11 cellular contexts compared by ENCODE assay signal in the genomic region with DNA sequence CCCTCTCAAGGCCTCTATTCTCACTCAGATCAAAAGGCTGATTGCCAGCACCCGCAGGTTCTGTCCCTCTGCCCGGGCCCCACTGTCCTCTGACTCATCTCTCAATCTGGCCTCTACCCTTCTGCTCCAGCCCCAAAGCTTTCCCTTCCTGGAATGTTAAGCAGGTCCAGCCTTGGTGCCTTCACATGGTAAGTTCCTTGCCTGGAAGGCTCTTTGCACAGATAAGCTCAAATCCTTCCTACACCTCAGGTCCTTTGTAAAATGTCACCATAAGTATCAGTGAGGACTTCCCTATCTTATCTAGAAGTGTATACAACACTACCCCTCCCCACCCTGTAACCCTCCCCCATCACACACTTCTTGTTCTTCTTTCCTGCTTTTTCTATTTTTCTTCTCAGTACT. TPM values are rescaled to one million over a fixed set of nuclear protein-coding genes. Genes with fewer than 3 reads are reported as not detected.
DNase-seq lines count a peak whose midpoint lies in the region; ATAC-seq, FAIRE-seq and TF ChIP-seq lines count a peak whose summit lies in the region.
"Had no signal": no experiment of that assay in that cellular context is flagged by ENCODE, and none has a peak within 500 bp of the region (broad histone marks: within the 10 kb centered on the region; RNA-seq: fewer than 3 reads in every experiment).

No MANE protein-coding gene starts in this region.

- no peak for TF ChIP-seq EP300 in A549 (IDR thresholded peaks at IDR 0.05)

- no peak overlapping the region for H3K4me3 ChIP-seq in A549
- H3K4me3 ChIP-seq: thyroid gland had no signal

- POLR2A ChIA-PET in A549 (lab: Yijun Ruan, JAX): no interaction called here

- H3K9me3 ChIP-seq in A549: no peaks in the 10 kb centered on the region
- H3K9me3 ChIP-seq: thyroid gland had no signal

- DNase-seq in A549 (ENCODE audit: low read depth in 1 of 2, low spot score in 1 of 2): no peak
- DNase-seq in HTR-8/SVneo (ENCODE audit: insufficient read length, low spot score): peak; percentile 63
- DNase-seq in epidermal melanocyte (ENCODE audit: insufficient read length, low spot score): peak; percentile 26
- no peak for DNase-seq in activated CD4-positive, alpha-beta T cell treated with anti-CD3 and anti-CD28 coated beads for 4 hours
- no peak for DNase-seq in cortex of kidney (lab: John Stamatoyannopoulos, UW)
- DNase-seq: effector CD8-positive, alpha-beta T cell; NCI-H1105; thyroid gland had no signal

- no peak for TF ChIP-seq RAD21 in A549 (conservative IDR thresholded peaks at IDR 0.05 in 1 of 2, IDR thresholded peaks at IDR 0.05 in 1 of 2)

- TF ChIP-seq CTCF in A549 (IDR thresholded peaks at IDR 0.05): no peak

- ATAC-seq in A549: peak; percentile 62 to 70; a peak in 4 of 6 replicates
- ATAC-seq in HG03095 (IDR thresholded peaks at IDR 0.05; ENCODE audit: unreplicated experiment): no peak
- ATAC-seq: Right ventricle myocardium inferior had no signal

- CTCF ChIA-PET in A549 (lab: Yijun Ruan, JAX): interaction anchor here (0.6 to 1.6 kb wide), 4 partner anchors 12 to 1721 kb away, joined by 3 to 4 read pairs (median 4); a partner anchor contains a TSS

- H3K4me2 ChIP-seq in A549: no peak overlapping the region

- no peak overlapping the region for H3K27ac ChIP-seq in A549
- H3K27ac ChIP-seq: C4-2B, thyroid gland had no signal

- H3K4me1 ChIP-seq in A549: peaks cover 13% of the 10 kb centered on the region

- 22% methylated on average over 2 of the region's 2 CpGs for WGBS in A549 (ENCODE audit: missing lambda C conversion rate)

- TF ChIP-seq POLR2A in A549 (IDR thresholded peaks at IDR 0.05; ENCODE audit: low read length): no peak

- FAIRE-seq in A549 (lab: Jason Lieb, UNC) (no peak), HTR-8/SVneo (lab: Jason Lieb, UNC) (peak; percentile 74)

TF ChIP-seq in A549, 52 proteins besides CTCF, POLR2A, EP300 and RAD21:
- TF ChIP-seq, protein P1, sequence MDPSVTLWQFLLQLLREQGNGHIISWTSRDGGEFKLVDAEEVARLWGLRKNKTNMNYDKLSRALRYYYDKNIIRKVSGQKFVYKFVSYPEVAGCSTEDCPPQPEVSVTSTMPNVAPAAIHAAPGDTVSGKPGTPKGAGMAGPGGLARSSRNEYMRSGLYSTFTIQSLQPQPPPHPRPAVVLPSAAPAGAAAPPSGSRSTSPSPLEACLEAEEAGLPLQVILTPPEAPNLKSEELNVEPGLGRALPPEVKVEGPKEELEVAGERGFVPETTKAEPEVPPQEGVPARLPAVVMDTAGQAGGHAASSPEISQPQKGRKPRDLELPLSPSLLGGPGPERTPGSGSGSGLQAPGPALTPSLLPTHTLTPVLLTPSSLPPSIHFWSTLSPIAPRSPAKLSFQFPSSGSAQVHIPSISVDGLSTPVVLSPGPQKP (IDR thresholded peaks at IDR 0.05; ENCODE audit: low read depth, low read length): no peak
- TF ChIP-seq CBX2 (IDR thresholded peaks at IDR 0.05; ENCODE audit: borderline replicate concordance, low read depth) (no peak), RNF2 (IDR thresholded peaks at IDR 0.05; ENCODE audit: borderline replicate concordance, low read depth) (no peak), FOSL2 (IDR thresholded peaks at IDR 0.05) (no peak), FOSL2 (CRISPR knock-in tag; IDR thresholded peaks at IDR 0.05) (no peak), NPAS2 (CRISPR knock-in tag; IDR thresholded peaks at IDR 0.05; ENCODE audit: borderline replicate concordance) (no peak)

RNA-seq across cellular contexts. Expression of a gene that starts 22.2 kb away (rescaled TPM):
- 52.0 and 53.4 TPM in 2 replicates for polyA plus RNA-seq in A549 (2011; rRNA removed)
- 30.7 and 41.5 TPM in 2 replicates for polyA plus RNA-seq in A549 (2012; cell fraction: cytosol; rRNA removed)
- polyA plus RNA-seq in A549 (2012; cell fraction: nucleus; rRNA removed): 32.5 and 43.6 TPM in 2 replicates
- polyA plus RNA-seq in A549 (2017; fragmentation: RNase III; extraction: RNeasy Plus Mini Kit Qiagen cat#74134 plus additional on column Dnase treatment): 27.4 to 43.0 TPM (median 42.8 TPM) in 3 replicates
- polyA minus RNA-seq in A549 (2011; rRNA and poly(A)+ RNA removed): 56.4 and 58.2 TPM in 2 replicates

RNA-seq across cellular contexts. Expression of a gene that starts 25.3 kb away (rescaled TPM):
- 92.0 and 96.7 TPM in 2 replicates for polyA plus RNA-seq in A549 (2011; rRNA removed)
- polyA plus RNA-seq in A549 (2012; cell fraction: cytosol; rRNA removed): 70.5 and 89.3 TPM in 2 replicates
- 40.5 and 53.4 TPM in 2 replicates for polyA plus RNA-seq in A549 (2012; cell fraction: nucleus; rRNA removed)
- 65.7 to 78.2 TPM (median 67.9 TPM) in 3 replicates for polyA plus RNA-seq in A549 (2017; fragmentation: RNase III; extraction: RNeasy Plus Mini Kit Qiagen cat#74134 plus additional on column Dnase treatment)
- polyA minus RNA-seq in A549 (2011; rRNA and poly(A)+ RNA removed): 47.0 and 54.0 TPM in 2 replicates

RNA-seq across cellular contexts. Expression of a gene that starts 25.6 kb away (rescaled TPM):
- 296 and 297 TPM in 2 replicates for polyA plus RNA-seq in A549 (2011; rRNA removed)
- polyA plus RNA-seq in A549 (2012; cell fraction: cytosol; rRNA removed): 618 and 641 TPM in 2 replicates
- polyA plus RNA-seq in A549 (2012; cell fraction: nucleus; rRNA removed): 611 and 629 TPM in 2 replicates
- polyA plus RNA-seq in A549 (2017; fragmentation: RNase III; extraction: RNeasy Plus Mini Kit Qiagen cat#74134 plus additional on column Dnase treatment): 292 to 313 TPM (median 293 TPM) in 3 replicates
- polyA minus RNA-seq in A549 (2011; rRNA and poly(A)+ RNA removed): 232 and 240 TPM in 2 replicates

RNA-seq across cellular contexts. Expression of a gene that starts 44.9 kb away (rescaled TPM):
- polyA plus RNA-seq in A549 (2011; rRNA removed): 18.9 and 29.0 TPM in 2 replicates
- 29.3 and 29.7 TPM in 2 replicates for polyA plus RNA-seq in A549 (2012; cell fraction: cytosol; rRNA removed)
- 53.2 and 54.2 TPM in 2 replicates for polyA plus RNA-seq in A549 (2012; cell fraction: nucleus; rRNA removed)
- polyA plus RNA-seq in A549 (2017; fragmentation: RNase III; extraction: RNeasy Plus Mini Kit Qiagen cat#74134 plus additional on column Dnase treatment): 14.2 to 17.1 TPM (median 15.1 TPM) in 3 replicates
- polyA minus RNA-seq in A549 (2011; rRNA and poly(A)+ RNA removed): 17.7 and 25.4 TPM in 2 replicates

RNA-seq across cellular contexts. Expression of a gene that starts 52.2 kb away (rescaled TPM):
- polyA plus RNA-seq in A549 (2011; rRNA removed): 466 and 493 TPM in 2 replicates
- 958 and 1,062 TPM in 2 replicates for polyA plus RNA-seq in A549 (2012; cell fraction: cytosol; rRNA removed)
- polyA plus RNA-seq in A549 (2012; cell fraction: nucleus; rRNA removed): 535 and 597 TPM in 2 replicates
- polyA plus RNA-seq in A549 (2017; fragmentation: RNase III; extraction: RNeasy Plus Mini Kit Qiagen cat#74134 plus additional on column Dnase treatment): 224 to 273 TPM (median 261 TPM) in 3 replicates
- 98.2 and 108 TPM in 2 replicates for polyA minus RNA-seq in A549 (2011; rRNA and poly(A)+ RNA removed)

Comparison
In these comparisons a context has a peak if more than half of its experiments do, and no peak if none do; other contexts are left out.
1. DNase-seq: peak in HTR-8/SVneo (single experiment) and epidermal melanocyte (single experiment); none in A549 (0 of 2), activated CD4-positive, alpha-beta T cell treated with anti-CD3 and anti-CD28 coated beads for 4 hours (0 of 2) and cortex of kidney (single experiment).